30 cellular contexts compared by ENCODE assay signal in the genomic region with DNA sequence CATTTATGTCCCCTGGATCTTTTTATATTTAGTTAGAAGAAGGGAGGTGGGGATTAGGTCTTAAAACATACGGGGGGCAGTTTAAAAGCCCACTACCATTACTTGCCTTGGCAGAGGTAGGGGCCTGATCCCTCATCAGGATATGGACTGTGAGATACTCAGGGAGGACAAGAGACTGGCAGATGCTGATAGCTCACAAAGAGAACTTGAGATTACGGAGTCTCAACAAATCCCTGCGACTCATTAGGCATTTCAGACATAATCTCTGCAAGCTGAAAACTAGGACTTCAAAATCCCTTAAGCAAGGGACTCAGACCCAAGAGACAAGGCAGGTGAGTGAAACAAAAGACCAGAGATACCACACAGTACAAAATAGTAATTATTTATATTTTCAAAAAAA. TPM values are rescaled to one million over a fixed set of nuclear protein-coding genes. Genes with fewer than 3 reads are reported as not detected.
"Had no signal": no experiment of that assay in that cellular context is flagged by ENCODE, and none has a peak within 500 bp of the region (broad histone marks: within the 10 kb centered on the region; RNA-seq: fewer than 3 reads in every experiment).

No MANE protein-coding gene starts in this region.

- H3K9ac ChIP-seq: SK-N-SH had no signal

- H3K4me3 ChIP-seq: adrenal gland, MG63, Peyer's patch, SJCRH30 had no signal

- H3K27me3 Mint-ChIP-seq: activated B cell treated with CpG ODN at 0.5 μM for 24 hours; activated CD4-positive, alpha-beta memory T cell treated with anti-CD3 and anti-CD28 coated beads for 36 hours; activated CD4-positive, alpha-beta T cell treated with anti-CD3 and anti-CD28 coated beads, Interleukin-2, amount 10 ng/mL, durations not matched to agents 24 days and 14 days; activated naive CD4-positive, alpha-beta T cell treated with anti-CD3 and anti-CD28 coated beads, Interleukin-2, amount 10 ng/mL, durations not matched to agents 7 days and 5 days; activated naive CD8-positive, alpha-beta T cell treated with anti-CD3 and anti-CD28 coated beads, Interleukin-2, amount 10 ng/mL, durations not matched to agents 7 days and 5 days had no signal

- H3K27ac ChIP-seq: Peyer's patch, RWPE1, SJCRH30 had no signal

- H3K4me3 Mint-ChIP-seq: activated B cell treated with CpG ODN at 0.5 μM for 24 hours; activated CD4-positive, alpha-beta memory T cell treated with anti-CD3 and anti-CD28 coated beads for 36 hours; activated CD4-positive, alpha-beta T cell treated with anti-CD3 and anti-CD28 coated beads, Interleukin-2, amount 10 ng/mL, durations not matched to agents 24 days and 14 days; activated naive CD4-positive, alpha-beta T cell treated with anti-CD3 and anti-CD28 coated beads, Interleukin-2, amount 10 ng/mL, durations not matched to agents 7 days and 5 days; activated naive CD8-positive, alpha-beta T cell treated with anti-CD3 and anti-CD28 coated beads, Interleukin-2, amount 10 ng/mL, durations not matched to agents 7 days and 5 days; activated T-cell treated with anti-CD3 and anti-CD28 coated beads, Interleukin-2, amount 50 U/mL, for 72 hours; T-helper 1 cell treated with Interleukin-12 subunit alpha and Interleukin-12 subunit beta and Interleukin-4 antibody, amounts not matched to agents 30 μg/mL and 1 μg/mL, for 36 hours had no signal

- DNase-seq: activated B cell treated with CpG ODN at 0.5 μM for 24 hours; activated CD4-positive, alpha-beta memory T cell treated with anti-CD3 and anti-CD28 coated beads for 36 hours; activated CD4-positive, alpha-beta T cell treated with anti-CD3 and anti-CD28 coated beads for 1 hour; activated CD4-positive, alpha-beta T cell treated with anti-CD3 and anti-CD28 coated beads, Interleukin-2, amount 10 ng/mL, durations not matched to agents 24 days and 14 days; activated CD8-positive, alpha-beta memory T cell treated with anti-CD3 and anti-CD28 coated beads for 24 hours; activated gamma-delta T cell treated with Interleukin-2 at 50 U/mL for 16 hours; activated naive CD4-positive, alpha-beta T cell treated with anti-CD3 and anti-CD28 coated beads, Interleukin-2, amount 10 ng/mL, durations not matched to agents 7 days and 5 days; activated naive CD8-positive, alpha-beta T cell treated with anti-CD3 and anti-CD28 coated beads, Interleukin-2, amount 10 ng/mL, durations not matched to agents 7 days and 5 days; activated T-cell treated with anti-CD3 and anti-CD28 coated beads, Interleukin-2, amount 50 U/mL, for 72 hours; adrenal gland; anterior cingulate cortex; MG63; MV-4-11; NCI-H1092 treated with DMSO at 0.1 percent for 48 hours; NCI-H1417 treated with DMSO at 0.1 percent for 48 hours; NCI-H1694; NCI-H2029; NCI-H2107; NCI-H2171 treated with DMSO at 0.1 percent for 48 hours; NCI-H226; NCI-H526; NCI-H774; Peyer's patch; Right ventricle myocardium superior; SJCRH30; SK-N-SH had no signal

- H3K9me3 Mint-ChIP-seq: activated B cell treated with CpG ODN at 0.5 μM for 24 hours; activated CD4-positive, alpha-beta memory T cell treated with anti-CD3 and anti-CD28 coated beads for 36 hours; activated CD4-positive, alpha-beta T cell treated with anti-CD3 and anti-CD28 coated beads, Interleukin-2, amount 10 ng/mL, durations not matched to agents 24 days and 14 days; activated naive CD4-positive, alpha-beta T cell treated with anti-CD3 and anti-CD28 coated beads, Interleukin-2, amount 10 ng/mL, durations not matched to agents 7 days and 5 days; activated naive CD8-positive, alpha-beta T cell treated with anti-CD3 and anti-CD28 coated beads, Interleukin-2, amount 10 ng/mL, durations not matched to agents 7 days and 5 days; activated T-cell treated with anti-CD3 and anti-CD28 coated beads, Interleukin-2, amount 50 U/mL, for 72 hours; activated T-helper 2 cell treated with anti-CD3 and anti-CD28 coated beads, Interferon-gamma antibody, Interleukin-2, Interleukin-4, amounts not matched to agents 10 μg/mL and 5 μg/mL and 100 μg/mL, durations not matched to agents 14 hours and 24 hours and 36 hours; T-helper 1 cell treated with Interleukin-12 subunit alpha and Interleukin-12 subunit beta and Interleukin-4 antibody, amounts not matched to agents 30 μg/mL and 1 μg/mL, for 36 hours had no signal

- H3K9me3 ChIP-seq: adrenal gland, MG63, Peyer's patch, SJCRH30, SK-N-SH had no signal

- H3K27ac Mint-ChIP-seq: activated B cell treated with CpG ODN at 0.5 μM for 24 hours; activated CD4-positive, alpha-beta memory T cell treated with anti-CD3 and anti-CD28 coated beads for 36 hours; activated CD4-positive, alpha-beta T cell treated with anti-CD3 and anti-CD28 coated beads, Interleukin-2, amount 10 ng/mL, durations not matched to agents 24 days and 14 days; activated naive CD8-positive, alpha-beta T cell treated with anti-CD3 and anti-CD28 coated beads, Interleukin-2, amount 10 ng/mL, durations not matched to agents 7 days and 5 days; activated T-cell treated with anti-CD3 and anti-CD28 coated beads, Interleukin-2, amount 50 U/mL, for 72 hours; activated T-helper 2 cell treated with anti-CD3 and anti-CD28 coated beads, Interferon-gamma antibody, Interleukin-2, Interleukin-4, amounts not matched to agents 10 μg/mL and 5 μg/mL and 100 μg/mL, durations not matched to agents 14 hours and 24 hours and 36 hours; T-helper 1 cell treated with Interleukin-12 subunit alpha and Interleukin-12 subunit beta and Interleukin-4 antibody, amounts not matched to agents 30 μg/mL and 1 μg/mL, for 36 hours had no signal

- H3K4me1 ChIP-seq: SJCRH30 had no signal

- H3K4me1 Mint-ChIP-seq: activated B cell treated with CpG ODN at 0.5 μM for 24 hours had no signal

- H3K27me3 ChIP-seq: adrenal gland, MG63, Peyer's patch, SJCRH30 had no signal

RNA-seq across cellular contexts. Expression of a gene that starts 23.2 kb away (rescaled TPM):
- total RNA-seq: activated B cell treated with CpG ODN at 0.5 μM for 24 hours; activated CD4-positive, alpha-beta T cell treated with anti-CD3 and anti-CD28 coated beads, Interleukin-2, amount 10 ng/mL, durations not matched to agents 24 days and 14 days; NCI-H460 had no signal
